In genomic region chr7:7972128-7972527, GRCh38 we compare ENCODE assay signal across 1 cellular context.
TF ChIP-seq lines count a peak whose summit lies in the region.

No MANE protein-coding gene starts in this region.

TF ChIP-seq in GM23338, 12 proteins besides CTCF, POLR2A, EP300 and RAD21 (continued from another document):
- TF ChIP-seq ETS1 (IDR thresholded peaks at IDR 0.05), result no peak
- no peak for TF ChIP-seq STAT1 (IDR thresholded peaks at IDR 0.05; ENCODE audit: unreplicated experiment)
- TF ChIP-seq ZNF114 (CRISPR knock-in tag; IDR thresholded peaks at IDR 0.05), result no peak
- TF ChIP-seq EZH2phosphoT487 (IDR thresholded peaks at IDR 0.05; ENCODE audit: unreplicated experiment), result no peak
- no peak for TF ChIP-seq EZH2 (IDR thresholded peaks at IDR 0.05; ENCODE audit: low read depth, unreplicated experiment)
TF ChIP-seq in GM23338: peak in this region for 0.
